1 cellular context compared by ENCODE assay signal in genomic region chr3:111737056-111737711, GRCh38.
TF ChIP-seq lines count a peak whose summit lies in the region.

No MANE protein-coding gene starts in this region.

TF ChIP-seq in WTC11, 78 proteins besides CTCF, POLR2A, EP300 and RAD21 (continued from another document):
- no peak for TF ChIP-seq MLX (CRISPR knock-in tag; IDR thresholded peaks at IDR 0.05)
- TF ChIP-seq USF2 (CRISPR knock-in tag; IDR thresholded peaks at IDR 0.05), result no peak
- TF ChIP-seq TP53 (CRISPR knock-in tag; IDR thresholded peaks at IDR 0.05), result no peak
- no peak for TF ChIP-seq ZNF281 (CRISPR knock-in tag; IDR thresholded peaks at IDR 0.05)
- TF ChIP-seq MYBL2 (CRISPR knock-in tag; IDR thresholded peaks at IDR 0.05), result no peak
- TF ChIP-seq KAT7 (CRISPR knock-in tag; IDR thresholded peaks at IDR 0.05; ENCODE audit: borderline replicate concordance), result no peak
- TF ChIP-seq PRRX2 (CRISPR knock-in tag; IDR thresholded peaks at IDR 0.05), result no peak
- no peak for TF ChIP-seq NFYB (CRISPR knock-in tag; conservative IDR thresholded peaks at IDR 0.05; ENCODE audit: low read depth)
- no peak for TF ChIP-seq IRF2 (CRISPR knock-in tag; IDR thresholded peaks at IDR 0.05; ENCODE audit: borderline replicate concordance, low read depth)
- TF ChIP-seq TEAD1 (CRISPR knock-in tag; IDR thresholded peaks at IDR 0.05), result no peak
- no peak for TF ChIP-seq JUN (CRISPR knock-in tag; IDR thresholded peaks at IDR 0.05)
- no peak for TF ChIP-seq ATF1 (CRISPR knock-in tag; IDR thresholded peaks at IDR 0.05)
TF ChIP-seq in WTC11: peak in this region for 0.
